Comparison of ENCODE assay signal across 34 cellular contexts in genomic region chr1:32399853-32400252, GRCh38. TPM values are rescaled to one million over a fixed set of nuclear protein-coding genes. Genes with fewer than 3 reads are reported as not detected.
"Had no signal": no experiment of that assay in that cellular context is flagged by ENCODE, and none has a peak within 500 bp of the region (broad histone marks: within the 10 kb centered on the region; RNA-seq: fewer than 3 reads in every experiment).

No MANE protein-coding gene starts in this region.

- H3K9me3 Mint-ChIP-seq: activated CD4-positive, alpha-beta memory T cell treated with anti-CD3 and anti-CD28 coated beads, Interleukin-2, amount 10 ng/mL, durations not matched to agents 7 days and 5 days; activated CD4-positive, alpha-beta T cell treated with anti-CD3 and anti-CD28 coated beads, Interleukin-2, amount 10 ng/mL, durations not matched to agents 7 days and 5 days; activated naive CD8-positive, alpha-beta T cell treated with anti-CD3 and anti-CD28 coated beads, Interleukin-2, amount 50 U/mL, for 24 hours; activated T-cell treated with anti-CD3 and anti-CD28 coated beads, Interleukin-2, amount 50 U/mL, for 24 hours; activated T-cell treated with anti-CD3 and anti-CD28 coated beads, Interleukin-2, amount 50 U/mL, for 72 hours; brain had no signal

- H3K36me3 Mint-ChIP-seq: activated naive CD8-positive, alpha-beta T cell treated with anti-CD3 and anti-CD28 coated beads for 36 hours; brain had no signal

- H3K27me3 ChIP-seq: adrenal gland, breast epithelium, cardiac muscle cell, colonic mucosa had no signal

- FAIRE-seq: endometrium, frontal cortex, TTC549 had no signal

- H3K9me3 ChIP-seq: adrenal gland, breast epithelium, colonic mucosa had no signal

- H3K27ac Mint-ChIP-seq: activated CD4-positive, alpha-beta memory T cell treated with anti-CD3 and anti-CD28 coated beads, Interleukin-2, amount 10 ng/mL, durations not matched to agents 7 days and 5 days; activated CD4-positive, alpha-beta T cell treated with anti-CD3 and anti-CD28 coated beads, Interleukin-2, amount 10 ng/mL, durations not matched to agents 7 days and 5 days; activated naive CD8-positive, alpha-beta T cell treated with anti-CD3 and anti-CD28 coated beads for 36 hours; activated naive CD8-positive, alpha-beta T cell treated with anti-CD3 and anti-CD28 coated beads, Interleukin-2, amount 50 U/mL, for 24 hours; activated T-cell treated with anti-CD3 and anti-CD28 coated beads, Interleukin-2, amount 50 U/mL, for 24 hours; activated T-cell treated with anti-CD3 and anti-CD28 coated beads, Interleukin-2, amount 50 U/mL, for 72 hours; WTC11 had no signal

- H3K27ac ChIP-seq: breast epithelium, cardiac muscle cell, colonic mucosa, VCaP had no signal

- H3K4me3 ChIP-seq: adrenal gland, breast epithelium, cardiac muscle cell, colonic mucosa had no signal

- ATAC-seq: activated naive CD8-positive, alpha-beta T cell treated with anti-CD3 and anti-CD28 coated beads, Interleukin-2, amount 50 U/mL, for 24 hours; WTC11 had no signal

- H3K27me3 Mint-ChIP-seq: activated naive CD8-positive, alpha-beta T cell treated with anti-CD3 and anti-CD28 coated beads for 36 hours; activated naive CD8-positive, alpha-beta T cell treated with anti-CD3 and anti-CD28 coated beads, Interleukin-2, amount 50 U/mL, for 24 hours; activated T-cell treated with anti-CD3 and anti-CD28 coated beads, Interleukin-2, amount 50 U/mL, for 24 hours had no signal

- H3K4me3 Mint-ChIP-seq: activated CD4-positive, alpha-beta memory T cell treated with anti-CD3 and anti-CD28 coated beads, Interleukin-2, amount 10 ng/mL, durations not matched to agents 7 days and 5 days; activated CD4-positive, alpha-beta T cell treated with anti-CD3 and anti-CD28 coated beads, Interleukin-2, amount 10 ng/mL, durations not matched to agents 7 days and 5 days; activated naive CD8-positive, alpha-beta T cell treated with anti-CD3 and anti-CD28 coated beads for 36 hours; activated naive CD8-positive, alpha-beta T cell treated with anti-CD3 and anti-CD28 coated beads, Interleukin-2, amount 50 U/mL, for 24 hours; activated T-cell treated with anti-CD3 and anti-CD28 coated beads, Interleukin-2, amount 50 U/mL, for 24 hours; activated T-cell treated with anti-CD3 and anti-CD28 coated beads, Interleukin-2, amount 50 U/mL, for 72 hours; brain; WTC11 had no signal

- H3K36me3 ChIP-seq: adrenal gland, breast epithelium, cardiac muscle cell, colonic mucosa had no signal

- H3K4me1 ChIP-seq: breast epithelium, colonic mucosa had no signal

- DNase-seq: activated CD4-positive, alpha-beta memory T cell treated with anti-CD3 and anti-CD28 coated beads, Interleukin-2, amount 10 ng/mL, durations not matched to agents 7 days and 5 days; activated CD4-positive, alpha-beta T cell treated with anti-CD3 and anti-CD28 coated beads for 1 hour; activated CD4-positive, alpha-beta T cell treated with anti-CD3 and anti-CD28 coated beads for 4 hours; activated CD4-positive, alpha-beta T cell treated with anti-CD3 and anti-CD28 coated beads, Interleukin-2, amount 10 ng/mL, durations not matched to agents 7 days and 5 days; activated CD4-positive, alpha-beta T cell treated with anti-CD3 and anti-CD28 coated beads, Interleukin-2, amount 50 U/mL, for 4 hours; activated CD8-positive, alpha-beta memory T cell treated with anti-CD3 and anti-CD28 coated beads, Interleukin-2, amount 50 U/mL, for 48 hours; activated gamma-delta T cell; activated naive CD4-positive, alpha-beta T cell; activated naive CD4-positive, alpha-beta T cell treated with anti-CD3 and anti-CD28 coated beads, Interleukin-2, amount 50 U/mL, for 16 hours; activated naive CD8-positive, alpha-beta T cell treated with anti-CD3 and anti-CD28 coated beads for 36 hours; activated naive CD8-positive, alpha-beta T cell treated with anti-CD3 and anti-CD28 coated beads, Interleukin-2, amount 50 U/mL, for 24 hours; activated T-cell treated with anti-CD3 and anti-CD28 coated beads for 4 hours; activated T-cell treated with anti-CD3 and anti-CD28 coated beads, Interleukin-2, amount 50 U/mL, for 24 hours; activated T-cell treated with anti-CD3 and anti-CD28 coated beads, Interleukin-2, amount 50 U/mL, for 72 hours; adrenal gland; amygdala; aorta; central memory CD4-positive, alpha-beta T cell; cerebellar nuclear complex; colonic mucosa; effector CD8-positive, alpha-beta T cell; foreskin fibroblast; head of caudate nucleus; hippocampal formation; T-helper 2 cell had no signal

RNA-seq across cellular contexts. Expression of gene TSSK3, which starts 37.5 kb away (rescaled TPM):
- total RNA-seq: epithelial cell of proximal tubule had no signal
